23 cellular contexts compared by ENCODE assay signal in genomic region chr9:95644377-95644776, GRCh38.
DNase-seq lines count a peak whose midpoint lies in the region; ATAC-seq, FAIRE-seq and TF ChIP-seq lines count a peak whose summit lies in the region.
"Had no signal": no experiment of that assay in that cellular context is flagged by ENCODE, and none has a peak within 500 bp of the region (broad histone marks: within the 10 kb centered on the region; RNA-seq: fewer than 3 reads in every experiment).

No MANE protein-coding gene starts in this region.

- H3K36me3 ChIP-seq in endothelial cell of umbilical vein (ENCODE audit: control insufficient read depth in 2 of 2, extremely low read depth in 1 of 2, insufficient read depth in 2 of 2, low read length in 2 of 2) = no peaks in the 10 kb centered on the region
- H3K36me3 ChIP-seq: vagina had no signal

- no peak for TF ChIP-seq CTCF in endothelial cell of umbilical vein (IDR thresholded peaks at IDR 0.05; ENCODE audit: extremely low read depth in 1 of 2, insufficient read depth in 1 of 2, low read depth in 1 of 2, low read length in 2 of 2)

- H3K9me1 ChIP-seq in endothelial cell of umbilical vein (replicated peaks; ENCODE audit: control insufficient read depth, extremely low read depth, insufficient read depth, low read length) = no peaks in the 10 kb centered on the region

- H3K27me3 ChIP-seq in endothelial cell of umbilical vein (ENCODE audit: control insufficient read depth in 2 of 2, insufficient read depth in 2 of 2, low read length in 2 of 2) = peaks cover 0 to 3% of the 10 kb centered on the region in 2 experiments
- H3K27me3 ChIP-seq: vagina had no signal

- dilution Hi-C loops in endothelial cell of umbilical vein (cut with MboI; ENCODE audit: extremely low pct_ligation_motif_present, low sequenced_read_pairs) = no loop called here

- intact Hi-C loops in endothelial cell of umbilical vein (cut with micrococcal nuclease) = no loop called here

- POLR2A ChIA-PET in endothelial cell of umbilical vein (lab: Charles Lee) = no interaction called here

- no peak for ATAC-seq in SK-N-SH treated with all-trans-retinoic acid at 6 μM for 48 hours
- ATAC-seq: GM12878, mucosa of descending colon, WTC11 had no signal

- H3K27ac ChIP-seq in endothelial cell of umbilical vein (ENCODE audit: insufficient read depth, low read depth, low read length) = no peak overlapping the region
- H3K27ac ChIP-seq: coronary artery, RWPE1, vagina had no signal

- no peaks in the 10 kb centered on the region for H4K20me1 ChIP-seq in endothelial cell of umbilical vein (replicated peaks; ENCODE audit: control insufficient read depth, extremely low read depth, insufficient read depth, low read length)

- no peaks in the 10 kb centered on the region for H3K79me2 ChIP-seq in endothelial cell of umbilical vein (ENCODE audit: control insufficient read depth, insufficient read depth, low read length)

- H3K4me3 ChIP-seq in endothelial cell of umbilical vein (replicated peaks in 1 of 3; ENCODE audit: insufficient read depth in 1 of 3, low read depth in 1 of 3, low read length in 3 of 3) = no peak overlapping the region
- H3K4me3 ChIP-seq: coronary artery, GM12878, mucosa of descending colon, vagina had no signal

- no peaks in the 10 kb centered on the region for H3K4me1 ChIP-seq in endothelial cell of umbilical vein (ENCODE audit: control insufficient read depth, extremely low read depth, insufficient read depth, low read length)
- H3K4me1 ChIP-seq: vagina had no signal

- H3K9ac ChIP-seq in endothelial cell of umbilical vein (replicated peaks; ENCODE audit: extremely low read depth, insufficient read depth, low read length) = no peak overlapping the region

- H3K4me2 ChIP-seq in endothelial cell of umbilical vein (ENCODE audit: insufficient read depth, low read length) = no peak overlapping the region

- no peak for FAIRE-seq in endothelial cell of umbilical vein (lab: Jason Lieb, UNC)
- FAIRE-seq: GM12878, HTR-8/SVneo had no signal

- DNase-seq in HCEC 1CT (peak; percentile 42), NCI-H1694 treated with DMSO at 0.1 percent for 48 hours (lab: John Stamatoyannopoulos, UW) (peak; percentile 62), endothelial cell of umbilical vein (ENCODE audit: low read depth, low spot score) (peak; percentile 13), lung microvascular endothelial cell (ENCODE audit: low read depth in 2 of 2) (peak; percentile 9 to 54), DMS153 treated with DMSO at 0.1 percent for 48 hours (lab: John Stamatoyannopoulos, UW; ENCODE audit: unreplicated experiment) (no peak), HuH-7.5 (ENCODE audit: low spot score) (no peak)
- DNase-seq: activated CD4-positive, alpha-beta memory T cell treated with anti-CD3 and anti-CD28 coated beads, Interleukin-2, amount 10 ng/mL, durations not matched to agents 7 days and 5 days; activated effector memory CD4-positive, alpha-beta T cell treated with anti-CD3 and anti-CD28 coated beads, Interleukin-2, amount 50 U/mL, for 16 hours; activated T-cell treated with anti-CD3 and anti-CD28 coated beads for 4 hours; CD8-positive, alpha-beta memory T cell; mucosa of descending colon; NCI-H1048; NCI-H2081; NCI-H526 treated with DMSO at 0.1 percent for 48 hours; posterior cingulate gyrus; T-helper 9 cell had no signal

- H2AFZ ChIP-seq in endothelial cell of umbilical vein (ENCODE audit: low read depth, low read length) = no peak overlapping the region

- no TSS peak for BruUV-seq in endothelial cell of umbilical vein (replicated peaks; lab: Mats Ljungman, UMichigan)

- CTCF ChIA-PET in endothelial cell of umbilical vein (lab: Charles Lee) = interaction anchor here (1.0 kb wide), 1 partner anchor 28 kb away, joined by 3 read pairs; no protein-coding TSS in a partner anchor

- TF ChIP-seq POLR2A in endothelial cell of umbilical vein (IDR thresholded peaks at IDR 0.05; ENCODE audit: low read depth, low read length) = no peak

- no peaks in the 10 kb centered on the region for H3K9me3 ChIP-seq in endothelial cell of umbilical vein (replicated peaks; ENCODE audit: control insufficient read depth, insufficient read depth, low read length)
- H3K9me3 ChIP-seq: mucosa of descending colon, vagina had no signal

TF ChIP-seq in endothelial cell of umbilical vein, 7 proteins besides CTCF, POLR2A, EP300 and RAD21:
- TF ChIP-seq POLR2AphosphoS5 (IDR thresholded peaks at IDR 0.05; ENCODE audit: insufficient read depth, low read depth, low read length) = no peak
- no peak for TF ChIP-seq GATA2 (IDR thresholded peaks at IDR 0.05; ENCODE audit: insufficient read depth, insufficient read length, low read depth, low read length)
- no peak for TF ChIP-seq MYC (IDR thresholded peaks at IDR 0.05; ENCODE audit: low read depth, low read length)
- TF ChIP-seq JUN (IDR thresholded peaks at IDR 0.05; ENCODE audit: borderline replicate concordance, insufficient read depth, insufficient read length, low read depth) = no peak
- no peak for TF ChIP-seq FOS (IDR thresholded peaks at IDR 0.05; ENCODE audit: borderline replicate concordance, insufficient read depth, low read length)
- TF ChIP-seq EZH2 (IDR thresholded peaks at IDR 0.05; ENCODE audit: borderline replicate concordance, low read depth, low read length, severe bottlenecking) = no peak

TF ChIP-seq in SK-N-SH treated with all-trans-retinoic acid at 6 μM for 48 hours, 23 proteins besides CTCF, POLR2A, EP300 and RAD21:
- TF ChIP-seq BACH2 (CRISPR knock-in tag; IDR thresholded peaks at IDR 0.05; ENCODE audit: borderline replicate concordance) (no peak), SNAI2 (CRISPR knock-in tag; IDR thresholded peaks at IDR 0.05) (no peak), RARB (CRISPR knock-in tag; IDR thresholded peaks at IDR 0.05) (no peak), ISL1 (CRISPR knock-in tag; IDR thresholded peaks at IDR 0.05) (no peak), TOX (CRISPR knock-in tag; IDR thresholded peaks at IDR 0.05; ENCODE audit: borderline replicate concordance) (no peak), CSDC2 (CRISPR knock-in tag; IDR thresholded peaks at IDR 0.05) (no peak), POU6F1 (CRISPR knock-in tag; IDR thresholded peaks at IDR 0.05; ENCODE audit: borderline replicate concordance, low read depth) (no peak), ZNF8 (CRISPR knock-in tag; IDR thresholded peaks at IDR 0.05) (no peak), TCF4 (CRISPR knock-in tag; IDR thresholded peaks at IDR 0.05; ENCODE audit: borderline replicate concordance) (no peak), PPARA (CRISPR knock-in tag; IDR thresholded peaks at IDR 0.05; ENCODE audit: borderline replicate concordance) (no peak), ESRRG (CRISPR knock-in tag; IDR thresholded peaks at IDR 0.05) (no peak), ZFP30 (CRISPR knock-in tag; IDR thresholded peaks at IDR 0.05) (no peak), ZC3H10 (CRISPR knock-in tag; IDR thresholded peaks at IDR 0.05) (no peak)
TF ChIP-seq in SK-N-SH treated with all-trans-retinoic acid at 6 μM for 48 hours: peak in this region for 0.

Comparison
In these comparisons a context has a peak if more than half of its experiments do, and no peak if none do; other contexts are left out.
1. DNase-seq: peak in HCEC 1CT (single experiment), NCI-H1694 treated with DMSO at 0.1 percent for 48 hours (single experiment), endothelial cell of umbilical vein (single experiment) and lung microvascular endothelial cell (2 of 2); none in DMS153 treated with DMSO at 0.1 percent for 48 hours (single experiment) and HuH-7.5 (single experiment).